In the genomic region with DNA sequence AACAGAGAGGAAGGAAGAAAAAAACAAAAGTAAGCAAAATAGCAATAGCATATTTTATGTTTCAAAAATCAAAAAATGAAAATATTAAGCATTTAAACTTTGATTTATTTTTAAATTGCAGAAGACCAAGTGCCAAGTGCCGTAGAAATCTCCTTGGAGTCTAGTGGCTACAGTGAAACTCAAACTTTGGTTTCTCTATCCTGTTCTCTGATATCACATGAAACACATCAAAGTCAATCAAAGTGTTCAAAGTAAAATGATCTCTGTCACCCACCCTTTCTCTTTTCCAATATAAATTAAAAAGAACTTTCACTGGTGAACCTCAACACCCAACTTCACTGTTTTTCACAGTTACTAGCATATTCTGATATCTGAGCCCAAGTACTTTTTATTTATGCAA, we compare ENCODE assay signal across 18 cellular contexts.
DNase-seq lines count a peak whose midpoint lies in the region; ATAC-seq, FAIRE-seq and TF ChIP-seq lines count a peak whose summit lies in the region.
"Had no signal": no experiment of that assay in that cellular context is flagged by ENCODE, and none has a peak within 500 bp of the region (broad histone marks: within the 10 kb centered on the region; RNA-seq: fewer than 3 reads in every experiment).

No MANE protein-coding gene starts in this region.

- H3K27ac ChIP-seq in CD4-positive, CD25-positive, alpha-beta regulatory T cell (ENCODE audit: insufficient read depth, low read length, poor library complexity, severe bottlenecking), result peak overlapping the region; percentile 77
- H3K27ac ChIP-seq in SK-N-MC, result peak overlapping the region; percentile 83
- H3K27ac ChIP-seq in kidney (ENCODE audit: low read depth in 2 of 2, low read length in 2 of 2), result no peak overlapping the region
- H3K27ac ChIP-seq: BLaER1, Peyer's patch had no signal

- H3K9ac ChIP-seq in SK-N-MC (ENCODE audit: insufficient read length) (peak overlapping the region; percentile 51), kidney (ENCODE audit: low read length in 2 of 2) (no peak overlapping the region)
- H3K9ac ChIP-seq: BLaER1 had no signal

- intact Hi-C loops in kidney (cut with DNase I), result no loop called here

- no peaks in the 10 kb centered on the region for H3K9me3 Mint-ChIP-seq in T-helper 2 cell treated with Interferon-gamma antibody and Interleukin-4, amounts not matched to agents 5 μg/mL and 100 μg/mL, for 36 hours
- H3K9me3 Mint-ChIP-seq in CD4-positive, CD25-positive, alpha-beta regulatory T cell, result no peaks in the 10 kb centered on the region
- no peaks in the 10 kb centered on the region for H3K9me3 Mint-ChIP-seq in activated naive CD4-positive, alpha-beta T cell treated with anti-CD3 and anti-CD28 coated beads, Interleukin-2, amount 50 U/mL, for 72 hours

- H3K4me1 Mint-ChIP-seq in T-helper 2 cell treated with Interferon-gamma antibody and Interleukin-4, amounts not matched to agents 5 μg/mL and 100 μg/mL, for 36 hours (ENCODE audit: low read depth), result peaks cover 38% of the 10 kb centered on the region
- H3K4me1 Mint-ChIP-seq in CD4-positive, CD25-positive, alpha-beta regulatory T cell, result peaks cover 40 to 93% (median 65%) of the 10 kb centered on the region in 4 donors

- H3K36me3 ChIP-seq in CD4-positive, CD25-positive, alpha-beta regulatory T cell (ENCODE audit: control insufficient read depth, insufficient read depth, low read length), result peaks cover 80% of the 10 kb centered on the region
- H3K36me3 ChIP-seq in SK-N-MC (ENCODE audit: insufficient read depth, low read length) (peaks cover 5% of the 10 kb centered on the region; the same call in 1 of the 2 replicates), kidney (ENCODE audit: control insufficient read depth in 1 of 2, insufficient read depth in 2 of 2, low read length in 2 of 2) (no peaks in the 10 kb centered on the region)
- H3K36me3 ChIP-seq: Peyer's patch had no signal

- H3K27ac Mint-ChIP-seq in T-helper 2 cell treated with Interferon-gamma antibody and Interleukin-4, amounts not matched to agents 5 μg/mL and 100 μg/mL, for 36 hours, result peak overlapping the region; percentile 32
- H3K27ac Mint-ChIP-seq in CD4-positive, CD25-positive, alpha-beta regulatory T cell, result peak overlapping the region; percentile 88 to 98 (median 92)
- H3K27ac Mint-ChIP-seq in activated naive CD4-positive, alpha-beta T cell treated with anti-CD3 and anti-CD28 coated beads, Interleukin-2, amount 50 U/mL, for 72 hours, result peak overlapping the region; percentile 68 to 92

- no peaks in the 10 kb centered on the region for H3K27me3 Mint-ChIP-seq in T-helper 2 cell treated with Interferon-gamma antibody and Interleukin-4, amounts not matched to agents 5 μg/mL and 100 μg/mL, for 36 hours (ENCODE audit: low read depth)
- no peaks in the 10 kb centered on the region for H3K27me3 Mint-ChIP-seq in CD4-positive, CD25-positive, alpha-beta regulatory T cell

- no peak for DNase-seq in T-helper 2 cell treated with Interferon-gamma antibody and Interleukin-4, amounts not matched to agents 5 μg/mL and 100 μg/mL, for 36 hours (ENCODE audit: low spot score)
- DNase-seq in T-helper 2 cell, result no peak
- DNase-seq in CD4-positive, CD25-positive, alpha-beta regulatory T cell, result no peak
- no peak for DNase-seq in SK-N-MC (ENCODE audit: low read depth, low spot score)
- no peak for DNase-seq in activated naive CD4-positive, alpha-beta T cell treated with anti-CD3 and anti-CD28 coated beads, Interleukin-2, amount 50 U/mL, for 72 hours (ENCODE audit: low spot score in 2 of 2)
- DNase-seq in kidney, result no peak
- no peak for DNase-seq in activated CD8-positive, alpha-beta memory T cell treated with anti-CD3 and anti-CD28 coated beads for 24 hours
- DNase-seq: 8988T, Caco-2, HCEC 1CT, IMR-90, NCI-H1417, NCI-H2029 treated with DMSO at 0.1 percent for 48 hours, NCI-H510A treated with DMSO at 0.1 percent for 48 hours, Peyer's patch had no signal

- no peaks in the 10 kb centered on the region for H3K27me3 ChIP-seq in CD4-positive, CD25-positive, alpha-beta regulatory T cell (ENCODE audit: control insufficient read depth, insufficient read depth, low read length)
- H3K27me3 ChIP-seq: BLaER1, Peyer's patch had no signal

- peaks cover 47% of the 10 kb centered on the region for H3K4me1 ChIP-seq in CD4-positive, CD25-positive, alpha-beta regulatory T cell (ENCODE audit: control insufficient read depth, insufficient read depth, low read length, poor library complexity, severe bottlenecking)
- H3K4me1 ChIP-seq in kidney (ENCODE audit: control insufficient read depth in 1 of 2, insufficient read depth in 1 of 2, low read depth in 1 of 2, low read length in 2 of 2), result no peaks in the 10 kb centered on the region
- H3K4me1 ChIP-seq: Caco-2, Peyer's patch had no signal

- H3K4me3 Mint-ChIP-seq in T-helper 2 cell treated with Interferon-gamma antibody and Interleukin-4, amounts not matched to agents 5 μg/mL and 100 μg/mL, for 36 hours, result peak overlapping the region; percentile 15
- peak overlapping the region in 3 of 4 donors; percentile 53 to 75 (median 64) for H3K4me3 Mint-ChIP-seq in CD4-positive, CD25-positive, alpha-beta regulatory T cell

- H3K4me3 ChIP-seq in CD4-positive, CD25-positive, alpha-beta regulatory T cell (ENCODE audit: low read depth, low read length), result peak overlapping the region; percentile 45
- peak overlapping the region; percentile 62 for H3K4me3 ChIP-seq in SK-N-MC
- H3K4me3 ChIP-seq in kidney (ENCODE audit: low read length in 2 of 2), result no peak overlapping the region
- H3K4me3 ChIP-seq: BLaER1, GM12878, Peyer's patch had no signal

- FAIRE-seq in kidney (lab: Jason Lieb, UNC), result no peak
- FAIRE-seq: GM12878 had no signal

- no peaks in the 10 kb centered on the region for H3K9me3 ChIP-seq in CD4-positive, CD25-positive, alpha-beta regulatory T cell (ENCODE audit: control insufficient read depth in 2 of 2, low read length in 2 of 2)
- H3K9me3 ChIP-seq in SK-N-MC (ENCODE audit: low read depth, low read length) (no peaks in the 10 kb centered on the region), kidney (ENCODE audit: control insufficient read depth in 1 of 2, low read length in 2 of 2) (no peaks in the 10 kb centered on the region)
- H3K9me3 ChIP-seq: BLaER1, Caco-2, Peyer's patch had no signal

- no peak for ATAC-seq in CD4-positive, CD25-positive, alpha-beta regulatory T cell (ENCODE audit: low read depth in 2 of 2)
- peak; percentile 36 to 43 for ATAC-seq in activated naive CD4-positive, alpha-beta T cell treated with anti-CD3 and anti-CD28 coated beads, Interleukin-2, amount 50 U/mL, for 72 hours
- no peak for ATAC-seq in GM19035 (IDR thresholded peaks at IDR 0.05; ENCODE audit: unreplicated experiment)
- ATAC-seq: GM12878 had no signal

- TF ChIP-seq CTCF in kidney (IDR thresholded peaks at IDR 0.05; ENCODE audit: borderline replicate concordance, extremely low read depth, insufficient read depth), result no peak

- H3K36me3 Mint-ChIP-seq in T-helper 2 cell treated with Interferon-gamma antibody and Interleukin-4, amounts not matched to agents 5 μg/mL and 100 μg/mL, for 36 hours (ENCODE audit: low read depth), result peaks cover 64% of the 10 kb centered on the region
- peaks cover 68% of the 10 kb centered on the region for H3K36me3 Mint-ChIP-seq in CD4-positive, CD25-positive, alpha-beta regulatory T cell
- peaks cover 22 to 78% of the 10 kb centered on the region in 2 donors for H3K36me3 Mint-ChIP-seq in activated naive CD4-positive, alpha-beta T cell treated with anti-CD3 and anti-CD28 coated beads, Interleukin-2, amount 50 U/mL, for 72 hours

Comparison
In these comparisons a context has a peak if more than half of its experiments do, and no peak if none do; other contexts are left out.
1. H3K27ac Mint-ChIP-seq: peak in every context shown above with its lines; median percentile 92 in CD4-positive, CD25-positive, alpha-beta regulatory T cell; 80 in activated naive CD4-positive, alpha-beta T cell treated with anti-CD3 and anti-CD28 coated beads, Interleukin-2, amount 50 U/mL, for 72 hours; 32 in T-helper 2 cell treated with Interferon-gamma antibody and Interleukin-4, amounts not matched to agents 5 μg/mL and 100 μg/mL, for 36 hours.
2. ATAC-seq: peak in activated naive CD4-positive, alpha-beta T cell treated with anti-CD3 and anti-CD28 coated beads, Interleukin-2, amount 50 U/mL, for 72 hours (2 of 2); none in CD4-positive, CD25-positive, alpha-beta regulatory T cell (0 of 2) and GM19035 (single experiment).
3. H3K27ac ChIP-seq: peak in CD4-positive, CD25-positive, alpha-beta regulatory T cell (single experiment) and SK-N-MC (single experiment); none in kidney (0 of 2).
4. H3K4me3 ChIP-seq: peak in CD4-positive, CD25-positive, alpha-beta regulatory T cell (single experiment) and SK-N-MC (single experiment); none in kidney (0 of 2).